Comparison of ENCODE assay signal across 1 cellular context in the genomic region with DNA sequence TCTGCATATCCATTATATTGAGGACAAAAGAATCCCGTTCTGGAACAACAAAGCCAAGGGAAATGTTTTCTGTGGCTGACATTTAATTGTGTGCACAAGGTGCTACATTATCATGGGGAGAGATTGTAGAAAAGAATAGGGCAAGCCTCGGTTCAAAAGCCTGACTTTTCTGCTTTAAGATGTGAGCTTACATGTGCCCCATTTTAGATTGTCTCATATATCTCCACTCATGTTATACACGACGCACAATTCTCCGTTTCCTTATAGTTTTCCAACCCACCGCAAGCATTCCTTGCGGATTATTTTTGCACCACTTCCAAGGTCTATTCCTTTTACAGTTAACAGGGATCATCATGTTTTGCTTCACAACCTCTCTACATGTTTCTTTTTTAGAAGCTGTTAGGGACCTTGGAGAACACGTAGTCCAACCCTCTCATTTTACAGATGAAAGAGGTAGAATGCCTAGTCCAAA.
TF ChIP-seq lines count a peak whose summit lies in the region.

No MANE protein-coding gene starts in this region.

TF ChIP-seq in WTC11, 78 proteins besides CTCF, POLR2A, EP300 and RAD21 (continued from another document):
- TF ChIP-seq, protein P1, sequence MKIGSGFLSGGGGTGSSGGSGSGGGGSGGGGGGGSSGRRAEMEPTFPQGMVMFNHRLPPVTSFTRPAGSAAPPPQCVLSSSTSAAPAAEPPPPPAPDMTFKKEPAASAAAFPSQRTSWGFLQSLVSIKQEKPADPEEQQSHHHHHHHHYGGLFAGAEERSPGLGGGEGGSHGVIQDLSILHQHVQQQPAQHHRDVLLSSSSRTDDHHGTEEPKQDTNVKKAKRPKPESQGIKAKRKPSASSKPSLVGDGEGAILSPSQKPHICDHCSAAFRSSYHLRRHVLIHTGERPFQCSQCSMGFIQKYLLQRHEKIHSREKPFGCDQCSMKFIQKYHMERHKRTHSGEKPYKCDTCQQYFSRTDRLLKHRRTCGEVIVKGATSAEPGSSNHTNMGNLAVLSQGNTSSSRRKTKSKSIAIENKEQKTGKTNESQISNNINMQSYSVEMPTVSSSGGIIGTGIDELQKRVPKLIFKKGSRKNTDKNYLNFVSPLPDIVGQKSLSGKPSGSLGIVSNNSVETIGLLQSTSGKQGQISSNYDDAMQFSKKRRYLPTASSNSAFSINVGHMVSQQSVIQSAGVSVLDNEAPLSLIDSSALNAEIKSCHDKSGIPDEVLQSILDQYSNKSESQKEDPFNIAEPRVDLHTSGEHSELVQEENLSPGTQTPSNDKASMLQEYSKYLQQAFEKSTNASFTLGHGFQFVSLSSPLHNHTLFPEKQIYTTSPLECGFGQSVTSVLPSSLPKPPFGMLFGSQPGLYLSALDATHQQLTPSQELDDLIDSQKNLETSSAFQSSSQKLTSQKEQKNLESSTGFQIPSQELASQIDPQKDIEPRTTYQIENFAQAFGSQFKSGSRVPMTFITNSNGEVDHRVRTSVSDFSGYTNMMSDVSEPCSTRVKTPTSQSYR (CRISPR knock-in tag; IDR thresholded peaks at IDR 0.05) = no peak
- TF ChIP-seq ZNF219 (CRISPR knock-in tag; IDR thresholded peaks at IDR 0.05; ENCODE audit: borderline replicate concordance) (no peak), ZNF121 (CRISPR knock-in tag; IDR thresholded peaks at IDR 0.05) (no peak), ZBTB43 (CRISPR knock-in tag; IDR thresholded peaks at IDR 0.05) (no peak), OVOL2 (CRISPR knock-in tag; IDR thresholded peaks at IDR 0.05; ENCODE audit: borderline replicate concordance) (no peak), CREM (CRISPR knock-in tag; IDR thresholded peaks at IDR 0.05) (no peak), FOXP1 (CRISPR knock-in tag; IDR thresholded peaks at IDR 0.05; ENCODE audit: borderline replicate concordance) (no peak), NR3C1 (CRISPR knock-in tag; conservative IDR thresholded peaks at IDR 0.05; ENCODE audit: low read depth) (no peak), ZNF232 (CRISPR knock-in tag; IDR thresholded peaks at IDR 0.05) (no peak)
